Comparison of ENCODE assay signal across 16 cellular contexts in the genomic region with DNA sequence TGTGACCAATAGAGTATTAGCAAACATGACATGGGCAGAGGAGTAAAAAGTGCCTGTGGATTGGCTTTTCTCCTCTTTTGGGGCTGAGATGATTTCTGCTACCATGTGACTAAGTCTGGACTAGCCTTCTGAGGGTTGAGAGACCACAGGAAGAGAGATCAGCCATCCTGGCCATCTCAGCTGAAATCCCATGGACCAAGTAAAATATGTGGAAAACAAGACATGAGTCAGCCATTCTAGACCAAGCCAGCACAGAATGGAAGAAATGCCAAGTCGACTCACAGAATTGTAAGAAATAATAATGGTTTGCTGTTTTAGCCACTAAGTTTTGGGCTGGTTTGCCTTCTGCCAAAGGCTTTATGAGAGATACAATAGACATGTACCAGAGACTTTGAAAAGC.
DNase-seq lines count a peak whose midpoint lies in the region; FAIRE-seq and TF ChIP-seq lines count a peak whose summit lies in the region.
"Had no signal": no experiment of that assay in that cellular context is flagged by ENCODE, and none has a peak within 500 bp of the region (broad histone marks: within the 10 kb centered on the region; RNA-seq: fewer than 3 reads in every experiment).

No MANE protein-coding gene starts in this region.

- H3K9ac ChIP-seq in endothelial cell of umbilical vein (replicated peaks; ENCODE audit: extremely low read depth, insufficient read depth, low read length) (no peak overlapping the region), keratinocyte (ENCODE audit: control insufficient read depth, extremely low read depth, insufficient read depth, low read length) (no peak overlapping the region)

- intact Hi-C loops in endothelial cell of umbilical vein (cut with micrococcal nuclease), result no loop called here

- H3K4me2 ChIP-seq in endothelial cell of umbilical vein (ENCODE audit: insufficient read depth, low read length) (no peak overlapping the region), keratinocyte (ENCODE audit: control insufficient read depth, extremely low read depth, insufficient read depth, low read depth, low read length) (no peak overlapping the region)

- no peaks in the 10 kb centered on the region for H3K79me2 ChIP-seq in endothelial cell of umbilical vein (ENCODE audit: control insufficient read depth, insufficient read depth, low read length)
- H3K79me2 ChIP-seq in keratinocyte (ENCODE audit: control insufficient read depth, insufficient read depth, low read length), result no peaks in the 10 kb centered on the region

- CTCF ChIA-PET in endothelial cell of umbilical vein (lab: Charles Lee), result no interaction called here

- no peaks in the 10 kb centered on the region for H3K9me3 ChIP-seq in MG63
- H3K9me3 ChIP-seq in endothelial cell of umbilical vein (replicated peaks; ENCODE audit: control insufficient read depth, insufficient read depth, low read length), result no peaks in the 10 kb centered on the region
- no peaks in the 10 kb centered on the region for H3K9me3 ChIP-seq in keratinocyte (ENCODE audit: control insufficient read depth, low read depth, low read length)
- H3K9me3 ChIP-seq: Caco-2 had no signal

- TF ChIP-seq POLR2A in endothelial cell of umbilical vein (IDR thresholded peaks at IDR 0.05; ENCODE audit: low read depth, low read length), result no peak

- DNase-seq in AG09309 (ENCODE audit: low read depth), result peak; percentile 63
- peak; percentile 48 for DNase-seq in MG63
- peak; percentile 22 for DNase-seq in endothelial cell of umbilical vein (ENCODE audit: low read depth, low spot score)
- no peak for DNase-seq in keratinocyte (ENCODE audit: low read depth, low spot score)
- no peak for DNase-seq in activated CD4-positive, alpha-beta T cell treated with anti-CD3 and anti-CD28 coated beads, Interleukin-2, amount 50 U/mL, for 4 hours
- DNase-seq in NCI-H2227 (lab: John Stamatoyannopoulos, UW; ENCODE audit: unreplicated experiment), result no peak
- no peak for DNase-seq in NCI-H2081 treated with DMSO at 0.1 percent for 48 hours (lab: John Stamatoyannopoulos, UW)
- no peak for DNase-seq in NCI-H748 treated with DMSO at 0.1 percent for 48 hours (lab: John Stamatoyannopoulos, UW)
- DNase-seq: activated B cell treated with CpG ODN at 0.5 μM for 24 hours; activated effector memory CD4-positive, alpha-beta T cell treated with anti-CD3 and anti-CD28 coated beads, Interleukin-2, amount 50 U/mL, for 16 hours; Caco-2; MV-4-11; NCI-H2029; NCI-H69; stimulated activated CD4-positive, alpha-beta T cell treated with anti-CD3 and anti-CD28 coated beads, Interleukin-4, amount 100 ng/mL, for 4 hours had no signal

- POLR2A ChIA-PET in endothelial cell of umbilical vein (lab: Charles Lee), result no interaction called here

- no peaks in the 10 kb centered on the region for H3K4me1 ChIP-seq in endothelial cell of umbilical vein (ENCODE audit: control insufficient read depth, extremely low read depth, insufficient read depth, low read length)
- H3K4me1 ChIP-seq in keratinocyte (ENCODE audit: control insufficient read depth, extremely low read depth, insufficient read depth, low read length), result peaks cover 11% of the 10 kb centered on the region
- H3K4me1 ChIP-seq: Caco-2 had no signal

- FAIRE-seq in endothelial cell of umbilical vein (lab: Jason Lieb, UNC), result no peak
- peak; percentile 77 for FAIRE-seq in keratinocyte (lab: Jason Lieb, UNC)
- FAIRE-seq: G401.6 had no signal

- H3K4me3 ChIP-seq in AG09309 (ENCODE audit: control insufficient read depth, low read depth, low read length) (no peak overlapping the region), MG63 (no peak overlapping the region), endothelial cell of umbilical vein (replicated peaks in 1 of 3; ENCODE audit: insufficient read depth in 1 of 3, low read depth in 1 of 3, low read length in 3 of 3) (no peak overlapping the region), keratinocyte (ENCODE audit: control insufficient read depth in 2 of 3, extremely low read depth in 1 of 3, insufficient read depth in 2 of 3, low read depth in 1 of 3, low read length in 3 of 3) (no peak overlapping the region)

- H3K27ac ChIP-seq in endothelial cell of umbilical vein (ENCODE audit: insufficient read depth, low read depth, low read length), result no peak overlapping the region
- no peak overlapping the region for H3K27ac ChIP-seq in keratinocyte (ENCODE audit: control insufficient read depth, insufficient read depth, low read length)

- H3K27me3 ChIP-seq in MG63 (no peaks in the 10 kb centered on the region), endothelial cell of umbilical vein (ENCODE audit: control insufficient read depth in 2 of 2, insufficient read depth in 2 of 2, low read length in 2 of 2) (no peaks in the 10 kb centered on the region), keratinocyte (ENCODE audit: control insufficient read depth, extremely low read depth, insufficient read depth, low read length) (no peaks in the 10 kb centered on the region)

- BruUV-seq in endothelial cell of umbilical vein (replicated peaks; lab: Mats Ljungman, UMichigan), result no TSS peak

- TF ChIP-seq CTCF in AG09309 (IDR thresholded peaks at IDR 0.05; ENCODE audit: control insufficient read depth, insufficient read depth, low read depth, low read length, missing control alignments) (no peak), endothelial cell of umbilical vein (IDR thresholded peaks at IDR 0.05; ENCODE audit: extremely low read depth in 1 of 2, insufficient read depth in 1 of 2, low read depth in 1 of 2, low read length in 2 of 2) (no peak), keratinocyte (optimal IDR thresholded peaks at IDR 0.05 in 1 of 3, IDR thresholded peaks at IDR 0.05 in 1 of 3, conservative IDR thresholded peaks at IDR 0.05 in 1 of 3; ENCODE audit: extremely low read depth in 1 of 3, insufficient read depth in 2 of 3, low read length in 3 of 3) (no peak)

- dilution Hi-C loops in endothelial cell of umbilical vein (cut with MboI; ENCODE audit: extremely low pct_ligation_motif_present, low sequenced_read_pairs), result no loop called here
- dilution Hi-C loops in keratinocyte (cut with MboI; ENCODE audit: extremely low pct_ligation_motif_present, low sequenced_read_pairs), result no loop called here

- no peaks in the 10 kb centered on the region for H3K36me3 ChIP-seq in MG63
- no peaks in the 10 kb centered on the region for H3K36me3 ChIP-seq in endothelial cell of umbilical vein (ENCODE audit: control insufficient read depth in 2 of 2, extremely low read depth in 1 of 2, insufficient read depth in 2 of 2, low read length in 2 of 2)
- no peaks in the 10 kb centered on the region for H3K36me3 ChIP-seq in keratinocyte (ENCODE audit: control insufficient read depth in 2 of 2, extremely low read depth in 1 of 2, insufficient read depth in 2 of 2, low read length in 2 of 2)

- H3K9me1 ChIP-seq in endothelial cell of umbilical vein (replicated peaks; ENCODE audit: control insufficient read depth, extremely low read depth, insufficient read depth, low read length) (no peaks in the 10 kb centered on the region), keratinocyte (ENCODE audit: control insufficient read depth, extremely low read depth, insufficient read depth, low read length) (no peaks in the 10 kb centered on the region)

- H2AFZ ChIP-seq in endothelial cell of umbilical vein (ENCODE audit: low read depth, low read length) (no peak overlapping the region), keratinocyte (ENCODE audit: control insufficient read depth, low read length) (peak overlapping the region; percentile 19)

- H4K20me1 ChIP-seq in endothelial cell of umbilical vein (replicated peaks; ENCODE audit: control insufficient read depth, extremely low read depth, insufficient read depth, low read length), result no peaks in the 10 kb centered on the region
- no peaks in the 10 kb centered on the region for H4K20me1 ChIP-seq in keratinocyte (ENCODE audit: control insufficient read depth, extremely low read depth, insufficient read depth, low read length)

TF ChIP-seq in endothelial cell of umbilical vein, 7 proteins besides CTCF, POLR2A, EP300 and RAD21:
- no peak for TF ChIP-seq EZH2 (IDR thresholded peaks at IDR 0.05; ENCODE audit: borderline replicate concordance, low read depth, low read length, severe bottlenecking)
- no peak for TF ChIP-seq JUN (IDR thresholded peaks at IDR 0.05; ENCODE audit: borderline replicate concordance, insufficient read depth, insufficient read length, low read depth)
- TF ChIP-seq GATA2 (IDR thresholded peaks at IDR 0.05; ENCODE audit: insufficient read depth, insufficient read length, low read depth, low read length), result no peak

Comparison
In these comparisons a context has a peak if more than half of its experiments do, and no peak if none do; other contexts are left out.
1. DNase-seq: peak in AG09309 (single experiment), MG63 (single experiment) and endothelial cell of umbilical vein (single experiment); none in keratinocyte (single experiment), activated CD4-positive, alpha-beta T cell treated with anti-CD3 and anti-CD28 coated beads, Interleukin-2, amount 50 U/mL, for 4 hours (0 of 2), NCI-H2227 (single experiment), NCI-H2081 treated with DMSO at 0.1 percent for 48 hours (single experiment) and NCI-H748 treated with DMSO at 0.1 percent for 48 hours (single experiment).